Comparison of ENCODE assay signal across 32 cellular contexts in genomic region chr5:143546394-143546793, GRCh38.
DNase-seq lines count a peak whose midpoint lies in the region; ATAC-seq, FAIRE-seq and TF ChIP-seq lines count a peak whose summit lies in the region.
"Had no signal": no experiment of that assay in that cellular context is flagged by ENCODE, and none has a peak within 500 bp of the region (broad histone marks: within the 10 kb centered on the region; RNA-seq: fewer than 3 reads in every experiment).

No MANE protein-coding gene starts in this region.

- no peak for TF ChIP-seq EP300 in HepG2 (IDR thresholded peaks at IDR 0.05; ENCODE audit: low read depth in 2 of 2, low read length in 2 of 2)
- TF ChIP-seq EP300 in HepG2 (CRISPR knock-in tag; IDR thresholded peaks at IDR 0.05; ENCODE audit: borderline replicate concordance): no peak
- TF ChIP-seq EP300 in A549 (IDR thresholded peaks at IDR 0.05): no peak
- no peak for TF ChIP-seq EP300 in SK-N-SH (IDR thresholded peaks at IDR 0.05; ENCODE audit: borderline replicate concordance in 1 of 2, low read depth in 1 of 2, low read length in 1 of 2)

- peaks cover 32% of the 10 kb centered on the region for H3F3A ChIP-seq in SK-N-SH (replicated peaks; ENCODE audit: insufficient read depth)

- H3K4me1 ChIP-seq in HepG2 (ENCODE audit: insufficient read depth, low read length) (peaks cover 53% of the 10 kb centered on the region), right lobe of liver (no peaks in the 10 kb centered on the region), A549 (peaks cover 41% of the 10 kb centered on the region), SK-N-SH (ENCODE audit: control insufficient read depth in 1 of 2, insufficient read depth in 2 of 2, low read depth in 1 of 2, low read length in 1 of 2) (peaks cover 0 to 29% of the 10 kb centered on the region in 2 experiments; a peak in 2 of 4 replicates)
- H3K4me1 ChIP-seq: BE2C; BLaER1; BLaER1 treated with 17β-estradiol and CSF1 and Interleukin-3, amounts not matched to agents 10 nM and 100 nM had no signal

- no TSS peak for BruUV-seq in HepG2 (replicated peaks; lab: Mats Ljungman, UMichigan)

- FAIRE-seq in HepG2 (lab: Jason Lieb, UNC): no peak
- no peak for FAIRE-seq in A549 (lab: Jason Lieb, UNC)
- FAIRE-seq in colon (lab: Jason Lieb, UNC): peak; percentile 28
- FAIRE-seq: A204.1, D721Med had no signal

- CTCF ChIA-PET in HepG2 (lab: Yijun Ruan, JAX; ENCODE audit: low intra/inter-chr PET ratio, low total read pairs): no interaction called here
- CTCF ChIA-PET in A549 (lab: Yijun Ruan, JAX): interaction anchor here (1.1 kb wide), 1 partner anchor 8 kb away, joined by 3 read pairs; no protein-coding TSS in a partner anchor
- CTCF ChIA-PET in SK-N-SH (lab: Yijun Ruan, JAX): interaction anchor here (0.7 kb wide), 1 partner anchor 16 kb away, joined by 4 read pairs; no protein-coding TSS in a partner anchor

- no peaks in the 10 kb centered on the region for H3K9me2 ChIP-seq in SK-N-SH

- H3K36me3 ChIP-seq in HepG2 (replicated peaks in 1 of 2; ENCODE audit: control insufficient read depth in 1 of 2, insufficient read depth in 2 of 2, low read length in 2 of 2) (no peaks in the 10 kb centered on the region), right lobe of liver (no peaks in the 10 kb centered on the region), SK-N-SH (replicated peaks in 1 of 2; ENCODE audit: control insufficient read depth in 1 of 2, insufficient read depth in 2 of 2, low read length in 1 of 2) (no peaks in the 10 kb centered on the region)
- H3K36me3 ChIP-seq: BE2C; BLaER1; BLaER1 treated with 17β-estradiol and CSF1 and Interleukin-3, amounts not matched to agents 10 nM and 100 nM had no signal

- H3K27me3 ChIP-seq in HepG2 (ENCODE audit: control insufficient read depth in 1 of 2, insufficient read depth in 2 of 2, low read length in 2 of 2) (no peaks in the 10 kb centered on the region), right lobe of liver (no peaks in the 10 kb centered on the region), SK-N-SH (ENCODE audit: insufficient read depth) (no peaks in the 10 kb centered on the region)
- H3K27me3 ChIP-seq: BE2C; BLaER1; BLaER1 treated with 17β-estradiol and CSF1 and Interleukin-3, amounts not matched to agents 10 nM and 100 nM had no signal

- H3K4me2 ChIP-seq in HepG2 (ENCODE audit: low read depth, low read length): no peak overlapping the region
- H3K4me2 ChIP-seq in A549: no peak overlapping the region
- no peak overlapping the region for H3K4me2 ChIP-seq in SK-N-SH
- H3K4me2 ChIP-seq: BLaER1; BLaER1 treated with 17β-estradiol and CSF1 and Interleukin-3, amounts not matched to agents 10 nM and 100 nM had no signal

- DNase-seq in HepG2 (ENCODE audit: low spot score) (no peak), right lobe of liver (no peak), A549 (ENCODE audit: low read depth in 1 of 2, low spot score in 1 of 2) (no peak), SK-N-SH (no peak)
- DNase-seq: 8988T; ACHN; AML-193; BE2C; C1 segment of cervical spinal cord; Caco-2; Calu3; CD4-positive, alpha-beta memory T cell; CD4-positive, alpha-beta T cell; CD4-positive, CD25-positive, alpha-beta regulatory T cell; CD8-positive, alpha-beta memory T cell; CD8-positive, alpha-beta T cell; COR-L47; DMS 273 treated with DMSO at 0.1 percent for 48 hours; DMS153; DMS53; DMS79; DMS79 treated with DMSO at 0.1 percent for 48 hours; DND-41; EL had no signal

- intact Hi-C loops in HepG2 (cut with micrococcal nuclease; ENCODE audit: unreplicated experiment): no loop called here
- intact Hi-C loops in right lobe of liver (cut with DNase I): no loop called here

- TF ChIP-seq POLR2A in HepG2 (IDR thresholded peaks at IDR 0.05; ENCODE audit: insufficient read depth in 1 of 2, low read depth in 2 of 2, low read length in 2 of 2) (no peak), right lobe of liver (IDR thresholded peaks at IDR 0.05) (no peak), A549 (IDR thresholded peaks at IDR 0.05; ENCODE audit: low read length) (no peak)

- POLR2A ChIA-PET in HepG2 (lab: Yijun Ruan, JAX) (no interaction called here), A549 (lab: Yijun Ruan, JAX) (no interaction called here), SK-N-SH (lab: Yijun Ruan, JAX) (no interaction called here)

- in situ Hi-C loops in HepG2 (cut with HindIII; ENCODE audit: extremely low pct_ligation_motif_present, low pct_unique_long_range_greater_than_20kb): no loop called here

- H3K4me3 ChIP-seq in HepG2 (replicated peaks in 1 of 3; ENCODE audit: insufficient read depth in 1 of 3, low read depth in 2 of 3, low read length in 3 of 3) (no peak overlapping the region), right lobe of liver (no peak overlapping the region), A549 (no peak overlapping the region), SK-N-SH (ENCODE audit: low read depth in 2 of 2, low read length in 1 of 2) (no peak overlapping the region)
- H3K4me3 ChIP-seq: BLaER1; BLaER1 treated with 17β-estradiol and CSF1 and Interleukin-3, amounts not matched to agents 10 nM and 100 nM had no signal

- H3K9ac ChIP-seq in HepG2 (ENCODE audit: insufficient read depth, low read depth, low read length) (no peak overlapping the region), SK-N-SH (no peak overlapping the region)
- H3K9ac ChIP-seq: BLaER1; BLaER1 treated with 17β-estradiol and CSF1 and Interleukin-3, amounts not matched to agents 10 nM and 100 nM had no signal

- H3K27ac ChIP-seq in HepG2 (ENCODE audit: extremely low read length, insufficient read depth, low read length) (no peak overlapping the region), right lobe of liver (no peak overlapping the region), A549 (no peak overlapping the region), SK-N-SH (ENCODE audit: low read depth in 2 of 2, low read length in 1 of 2) (no peak overlapping the region)
- H3K27ac ChIP-seq: 22Rv1; BLaER1; BLaER1 treated with 17β-estradiol and CSF1 and Interleukin-3, amounts not matched to agents 10 nM and 100 nM; C4-2B had no signal

- H2AFZ ChIP-seq in HepG2 (ENCODE audit: low read length) (no peak overlapping the region), SK-N-SH (ENCODE audit: low read depth) (no peak overlapping the region)

- no peaks in the 10 kb centered on the region for H4K20me1 ChIP-seq in HepG2 (ENCODE audit: insufficient read depth, low read length)
- no peaks in the 10 kb centered on the region for H4K20me1 ChIP-seq in SK-N-SH (ENCODE audit: insufficient read depth)
- H4K20me1 ChIP-seq: BLaER1; BLaER1 treated with 17β-estradiol and CSF1 and Interleukin-3, amounts not matched to agents 10 nM and 100 nM had no signal

- TF ChIP-seq RAD21 in HepG2 (CRISPR knock-in tag; IDR thresholded peaks at IDR 0.05): no peak
- no peak for TF ChIP-seq RAD21 in A549 (conservative IDR thresholded peaks at IDR 0.05 in 1 of 2, IDR thresholded peaks at IDR 0.05 in 1 of 2)
- no peak for TF ChIP-seq RAD21 in SK-N-SH (IDR thresholded peaks at IDR 0.05; ENCODE audit: low read length)

- H3K79me2 ChIP-seq in HepG2 (ENCODE audit: insufficient read depth, low read length) (no peaks in the 10 kb centered on the region), SK-N-SH (ENCODE audit: insufficient read depth) (no peaks in the 10 kb centered on the region)

- no peak for ATAC-seq in HepG2
- no peak for ATAC-seq in right lobe of liver
- ATAC-seq in A549: no peak
- no peak for ATAC-seq in GM18502 (IDR thresholded peaks at IDR 0.05; ENCODE audit: poor library complexity, unreplicated experiment)
- ATAC-seq: CD8-positive, alpha-beta T cell had no signal

- H3K9me3 ChIP-seq in HepG2 (ENCODE audit: low read length): no peaks in the 10 kb centered on the region
- H3K9me3 ChIP-seq in right lobe of liver: no peaks in the 10 kb centered on the region
- peaks cover 18% of the 10 kb centered on the region; the same call in 1 of the 3 replicates for H3K9me3 ChIP-seq in A549
- H3K9me3 ChIP-seq in SK-N-SH: no peaks in the 10 kb centered on the region
- H3K9me3 ChIP-seq: BE2C had no signal

- TF ChIP-seq CTCF in HepG2 (CRISPR knock-in tag; IDR thresholded peaks at IDR 0.05): no peak
- TF ChIP-seq CTCF in right lobe of liver (IDR thresholded peaks at IDR 0.05): no peak
- TF ChIP-seq CTCF in A549 (IDR thresholded peaks at IDR 0.05): no peak
- no peak for TF ChIP-seq CTCF in SK-N-SH (IDR thresholded peaks at IDR 0.05)

TF ChIP-seq in HepG2, 621 proteins besides CTCF, POLR2A, EP300 and RAD21:
- TF ChIP-seq MTF2 (CRISPR knock-in tag; IDR thresholded peaks at IDR 0.05; ENCODE audit: borderline replicate concordance): no peak
- peak; percentile 90 for TF ChIP-seq ZNF7 (CRISPR knock-in tag; IDR thresholded peaks at IDR 0.05)

TF ChIP-seq in A549, 52 proteins besides CTCF, POLR2A, EP300 and RAD21:
- TF ChIP-seq ZFP36 (IDR thresholded peaks at IDR 0.05; ENCODE audit: borderline replicate concordance, partially characterized antibody): peak; percentile 65
- no peak for TF ChIP-seq CHD4 (IDR thresholded peaks at IDR 0.05; ENCODE audit: borderline replicate concordance)
- TF ChIP-seq CBX2 (IDR thresholded peaks at IDR 0.05; ENCODE audit: borderline replicate concordance, low read depth): no peak
- TF ChIP-seq FOXS1 (CRISPR knock-in tag; IDR thresholded peaks at IDR 0.05): no peak
- no peak for TF ChIP-seq SREBF2 (IDR thresholded peaks at IDR 0.05)
TF ChIP-seq in A549: peak in this region for 1.

TF ChIP-seq in SK-N-SH, 30 proteins besides CTCF, POLR2A, EP300 and RAD21:
- TF ChIP-seq RXRA (IDR thresholded peaks at IDR 0.05; ENCODE audit: borderline replicate concordance, low read depth) (no peak), CHD2 (IDR thresholded peaks at IDR 0.05; ENCODE audit: low read length, partially characterized antibody) (no peak), NRF1 (IDR thresholded peaks at IDR 0.05; ENCODE audit: low read depth, low read length) (no peak)
TF ChIP-seq in SK-N-SH: peak in this region for 0.

Comparison
In these comparisons a context has a peak if more than half of its experiments do, and no peak if none do; other contexts are left out.
1. Of the 38 proteins assayed by ChIP-seq in both HepG2 and A549: peak only in HepG2: none; only in A549: ZFP36; in both: none; in neither: 37.